23 cellular contexts compared by ENCODE assay signal in the genomic region with DNA sequence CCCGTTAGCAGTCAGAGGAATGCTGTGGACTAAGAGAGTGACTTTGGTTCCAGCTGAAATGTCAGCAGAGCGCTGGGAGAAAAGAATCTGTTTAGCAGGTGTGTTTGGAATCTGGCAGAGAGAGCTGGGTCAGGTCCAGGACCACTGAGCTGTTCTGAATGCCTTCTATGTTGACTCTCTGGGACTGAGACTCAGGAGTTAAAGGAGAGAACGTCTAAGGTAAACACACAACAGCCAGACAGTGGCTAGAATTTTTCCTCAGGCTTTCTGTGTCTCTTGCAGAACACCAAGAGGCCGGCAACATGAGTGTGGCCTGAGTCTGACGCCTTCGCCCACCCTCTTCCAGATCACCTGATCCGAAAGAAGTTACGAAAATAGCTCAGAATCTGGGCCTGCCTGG.
A peak's percentile ranks its signal among the peaks of the same experiment; 100 is the strongest.
DNase-seq lines count a peak whose midpoint lies in the region; ATAC-seq, FAIRE-seq and TF ChIP-seq lines count a peak whose summit lies in the region.
"Had no signal": no experiment of that assay in that cellular context is flagged by ENCODE, and none has a peak within 500 bp of the region (broad histone marks: within the 10 kb centered on the region; RNA-seq: fewer than 3 reads in every experiment).

No MANE protein-coding gene starts in this region.

- BruUV-seq in mammary epithelial cell (replicated peaks; lab: Mats Ljungman, UMichigan): no TSS peak

- CTCF ChIA-PET in mammary epithelial cell (lab: Charles Lee; ENCODE audit: low non-redundant PET): no interaction called here

- WGBS in mammary epithelial cell (ENCODE audit: low coverage, missing lambda C conversion rate): 49% methylated on average over 8 of the region's 8 CpGs
- 19 to 20% methylated on average over 8 of the region's 8 CpGs for WGBS in pancreas, 2 donors

- no peaks in the 10 kb centered on the region for H3K36me3 Mint-ChIP-seq in osteocyte (ENCODE audit: unreplicated experiment)
- H3K36me3 Mint-ChIP-seq: activated naive CD4-positive, alpha-beta T cell treated with anti-CD3 and anti-CD28 coated beads, Interleukin-2, amount 10 ng/mL, durations not matched to agents 7 days and 5 days had no signal

- H3K9me3 Mint-ChIP-seq in osteocyte (ENCODE audit: unreplicated experiment): no peaks in the 10 kb centered on the region
- H3K9me3 Mint-ChIP-seq: activated CD4-positive, alpha-beta T cell treated with anti-CD3 and anti-CD28 coated beads, Interleukin-2, amount 10 ng/mL, durations not matched to agents 24 days and 14 days; activated naive CD4-positive, alpha-beta T cell treated with anti-CD3 and anti-CD28 coated beads, Interleukin-2, amount 10 ng/mL, durations not matched to agents 7 days and 5 days had no signal

- H3K79me2 ChIP-seq in mammary epithelial cell (ENCODE audit: insufficient read depth, low read length): no peaks in the 10 kb centered on the region

- ATAC-seq in pancreas (peak; percentile 94 to 98 (median 96)), GM21723 (IDR thresholded peaks at IDR 0.05; ENCODE audit: unreplicated experiment) (no peak)
- ATAC-seq: A549 had no signal

- H3K4me3 ChIP-seq in breast epithelium (peak overlapping the region in 1 of 3 donors; percentile 7), mammary epithelial cell (replicated peaks in 1 of 3; ENCODE audit: insufficient read depth in 1 of 3, low read depth in 2 of 3, low read length in 3 of 3) (no peak overlapping the region), left ventricle myocardium inferior (no peak overlapping the region), pancreas (peak overlapping the region in 1 of 4 donors; percentile 8)
- H3K4me3 ChIP-seq: A549, tibial artery had no signal

- H3K4me3 Mint-ChIP-seq in osteocyte (ENCODE audit: unreplicated experiment): no peak overlapping the region
- H3K4me3 Mint-ChIP-seq: activated CD4-positive, alpha-beta T cell treated with anti-CD3 and anti-CD28 coated beads, Interleukin-2, amount 10 ng/mL, durations not matched to agents 24 days and 14 days; activated naive CD4-positive, alpha-beta T cell treated with anti-CD3 and anti-CD28 coated beads, Interleukin-2, amount 10 ng/mL, durations not matched to agents 7 days and 5 days had no signal

- H3K4me1 Mint-ChIP-seq in osteocyte (ENCODE audit: unreplicated experiment): peaks cover 17% of the 10 kb centered on the region

- in situ Hi-C loops in mammary epithelial cell (cut with MboI; ENCODE audit: low sequenced_read_pairs in 2 of 2): no loop called here

- H2AFZ ChIP-seq in mammary epithelial cell (ENCODE audit: low read depth, low read length): no peak overlapping the region

- no peak overlapping the region for H3K4me2 ChIP-seq in mammary epithelial cell (ENCODE audit: insufficient read depth, low read depth, low read length)
- H3K4me2 ChIP-seq: A549 had no signal

- H3K36me3 ChIP-seq in breast epithelium (no peaks in the 10 kb centered on the region), mammary epithelial cell (ENCODE audit: insufficient read depth, low read length) (no peaks in the 10 kb centered on the region), left ventricle myocardium inferior (no peaks in the 10 kb centered on the region), pancreas (no peaks in the 10 kb centered on the region)
- H3K36me3 ChIP-seq: tibial artery had no signal

- H3K27ac ChIP-seq in breast epithelium (peak overlapping the region; percentile 46 to 68), mammary epithelial cell (ENCODE audit: insufficient read depth, low read depth, low read length) (no peak overlapping the region), left ventricle myocardium inferior (replicated peaks) (peak overlapping the region; percentile 62), pancreas (peak overlapping the region; percentile 35 to 84 (median 64))
- H3K27ac ChIP-seq: A549, C4-2B, tibial artery had no signal

- dilution Hi-C loops in mammary epithelial cell (cut with HindIII; ENCODE audit: low sequenced_read_pairs): no loop called here

- H3K27me3 ChIP-seq in breast epithelium (no peaks in the 10 kb centered on the region), mammary epithelial cell (ENCODE audit: insufficient read depth, low read length) (no peaks in the 10 kb centered on the region), left ventricle myocardium inferior (ENCODE audit: low read depth) (no peaks in the 10 kb centered on the region), pancreas (no peaks in the 10 kb centered on the region)
- H3K27me3 ChIP-seq: tibial artery had no signal

- no peaks in the 10 kb centered on the region for H3K27me3 Mint-ChIP-seq in osteocyte (ENCODE audit: unreplicated experiment)
- H3K27me3 Mint-ChIP-seq: activated CD4-positive, alpha-beta T cell treated with anti-CD3 and anti-CD28 coated beads, Interleukin-2, amount 10 ng/mL, durations not matched to agents 24 days and 14 days; activated naive CD4-positive, alpha-beta T cell treated with anti-CD3 and anti-CD28 coated beads, Interleukin-2, amount 10 ng/mL, durations not matched to agents 7 days and 5 days had no signal

- no peak overlapping the region for H3K27ac Mint-ChIP-seq in osteocyte (ENCODE audit: unreplicated experiment)
- H3K27ac Mint-ChIP-seq: activated CD4-positive, alpha-beta T cell treated with anti-CD3 and anti-CD28 coated beads, Interleukin-2, amount 10 ng/mL, durations not matched to agents 24 days and 14 days; activated naive CD4-positive, alpha-beta T cell treated with anti-CD3 and anti-CD28 coated beads, Interleukin-2, amount 10 ng/mL, durations not matched to agents 7 days and 5 days had no signal

- TF ChIP-seq CTCF in breast epithelium (IDR thresholded peaks at IDR 0.05) (no peak), mammary epithelial cell (conservative IDR thresholded peaks at IDR 0.05 in 1 of 2, IDR thresholded peaks at IDR 0.05 in 1 of 2; ENCODE audit: extremely low read depth in 1 of 2, insufficient read depth in 1 of 2, low read depth in 1 of 2, low read length in 2 of 2) (no peak), left ventricle myocardium inferior (IDR thresholded peaks at IDR 0.05; ENCODE audit: borderline replicate concordance) (no peak), pancreas (IDR thresholded peaks at IDR 0.05) (no peak), osteocyte (IDR thresholded peaks at IDR 0.05) (no peak)

- no peak for FAIRE-seq in pancreas (lab: Jason Lieb, UNC)
- FAIRE-seq: A549, H54, RCC 7860, small intestine, TTC549 had no signal

- H3K9ac ChIP-seq in mammary epithelial cell (ENCODE audit: insufficient read depth, low read length): no peak overlapping the region

- H3K9me3 ChIP-seq in breast epithelium (no peaks in the 10 kb centered on the region), mammary epithelial cell (replicated peaks; ENCODE audit: insufficient read depth, low read length) (no peaks in the 10 kb centered on the region), left ventricle myocardium inferior (replicated peaks) (no peaks in the 10 kb centered on the region), pancreas (no peaks in the 10 kb centered on the region)
- H3K9me3 ChIP-seq: A549, tibial artery had no signal

- H4K20me1 ChIP-seq in mammary epithelial cell (ENCODE audit: insufficient read depth, low read length): no peaks in the 10 kb centered on the region

- intact Hi-C loops in breast epithelium (cut with DNase I; ENCODE audit: low total_unique reads): no loop called here
- intact Hi-C loops in mammary epithelial cell (cut with micrococcal nuclease): no loop called here
- intact Hi-C loops in left ventricle myocardium inferior (cut with micrococcal nuclease): no loop called here
- intact Hi-C loops in pancreas (cut with DNase I): no loop called here

- no peak for TF ChIP-seq POLR2A in breast epithelium (IDR thresholded peaks at IDR 0.05)

- DNase-seq in breast epithelium (ENCODE audit: low spot score in 2 of 2): peak; percentile 28 to 53
- no peak for DNase-seq in mammary epithelial cell
- no peak for DNase-seq in left ventricle myocardium inferior
- peak in 5 of 6 donors; percentile 54 to 87 (median 82) for DNase-seq in pancreas
- DNase-seq in NCI-H226: no peak
- no peak for DNase-seq in AG08395 (ENCODE audit: low spot score)
- no peak for DNase-seq in osteocyte (ENCODE audit: extremely low spot score, unreplicated experiment)
- DNase-seq: activated CD4-positive, alpha-beta T cell treated with anti-CD3 and anti-CD28 coated beads, Interleukin-2, amount 10 ng/mL, durations not matched to agents 24 days and 14 days; activated naive CD4-positive, alpha-beta T cell treated with anti-CD3 and anti-CD28 coated beads, Interleukin-2, amount 10 ng/mL, durations not matched to agents 7 days and 5 days; activated T-cell treated with anti-CD3 and anti-CD28 coated beads for 4 hours; cortex of kidney; erythroblast; IMR-90; midbrain; NCI-H748 treated with DMSO at 0.1 percent for 48 hours; small intestine; tibial artery had no signal

- H3K4me1 ChIP-seq in breast epithelium (no peaks in the 10 kb centered on the region), mammary epithelial cell (ENCODE audit: insufficient read depth, low read length) (no peaks in the 10 kb centered on the region), left ventricle myocardium inferior (peaks cover 18% of the 10 kb centered on the region), pancreas (peaks cover 7 to 28% (median 14%) of the 10 kb centered on the region in 3 donors)
- H3K4me1 ChIP-seq: A549, tibial artery had no signal

Comparison
In these comparisons a context has a peak if more than half of its experiments do, and no peak if none do; other contexts are left out.
1. DNase-seq: peak in breast epithelium (2 of 2) and pancreas (5 of 6); none in mammary epithelial cell (single experiment), left ventricle myocardium inferior (single experiment), NCI-H226 (single experiment), AG08395 (single experiment) and osteocyte (single experiment).